9 cellular contexts compared by ENCODE assay signal in the genomic region with DNA sequence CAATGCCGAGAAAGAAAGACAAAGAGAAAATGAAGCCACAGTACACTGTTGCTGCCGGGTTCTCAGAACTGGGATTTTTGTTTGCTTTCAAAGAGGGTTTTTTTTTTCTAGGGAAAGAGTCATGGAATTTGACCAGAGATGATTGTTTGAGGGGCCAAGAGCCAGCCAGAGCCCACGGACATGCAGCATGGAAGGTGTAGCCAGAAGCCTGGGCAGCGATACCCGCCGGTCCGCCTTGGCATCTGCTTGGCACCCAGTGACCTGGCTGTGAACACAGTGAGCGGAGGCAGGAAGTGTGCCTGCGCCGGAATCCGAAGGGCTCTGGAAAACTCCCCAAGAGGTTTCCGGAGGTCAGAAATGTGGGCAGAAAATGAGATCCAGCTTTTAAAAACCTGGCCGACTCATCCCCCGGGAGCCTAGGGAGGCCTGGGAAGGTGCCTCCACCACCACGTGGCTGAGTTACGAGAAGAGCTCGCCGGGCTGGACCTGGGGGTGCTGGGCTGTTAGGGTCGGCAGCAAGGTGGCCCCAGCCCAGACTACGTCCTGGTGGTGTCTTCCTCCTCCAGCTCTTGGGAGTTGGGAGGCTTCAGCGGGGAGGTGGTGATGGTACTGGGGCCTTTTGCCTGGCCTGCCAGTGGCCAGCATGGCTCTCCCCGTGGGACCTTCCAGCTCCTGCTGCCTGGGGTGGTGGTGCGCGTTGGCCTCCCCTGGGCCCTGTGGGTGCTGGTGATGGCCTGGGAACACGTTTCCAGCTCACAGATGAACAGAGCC.
DNase-seq lines count a peak whose midpoint lies in the region; ATAC-seq and TF ChIP-seq lines count a peak whose summit lies in the region.
"Had no signal": no experiment of that assay in that cellular context is flagged by ENCODE, and none has a peak within 500 bp of the region (broad histone marks: within the 10 kb centered on the region; RNA-seq: fewer than 3 reads in every experiment).

No MANE protein-coding gene starts in this region.

- no peaks in the 10 kb centered on the region for H3K27me3 Mint-ChIP-seq in activated naive CD4-positive, alpha-beta T cell treated with anti-CD3 and anti-CD28 coated beads for 36 hours (ENCODE audit: low read depth)

- no TSS peak for BruUV-seq in PC-9 (replicated peaks; lab: Mats Ljungman, UMichigan)

- intact Hi-C loops in thyroid gland (cut with DNase I) (no loop called here), PC-9 (cut with micrococcal nuclease; ENCODE audit: unreplicated experiment) (no loop called here)
- intact Hi-C loops in activated naive CD4-positive, alpha-beta T cell treated with anti-CD3 and anti-CD28 coated beads for 36 hours (cut with micrococcal nuclease): no loop called here

- H3K9me2 ChIP-seq in PC-9 (ENCODE audit: insufficient read depth): no peaks in the 10 kb centered on the region

- H3K4me3 Mint-ChIP-seq in activated naive CD4-positive, alpha-beta T cell treated with anti-CD3 and anti-CD28 coated beads for 36 hours: no peak overlapping the region

- peaks cover 93% of the 10 kb centered on the region for H3K79me2 ChIP-seq in PC-9 (ENCODE audit: low read depth)

- DNase-seq in MG63 (peak; percentile 80), lung (ENCODE audit: low spot score) (no peak), thyroid gland (no peak), NCI-H748 (lab: John Stamatoyannopoulos, UW; ENCODE audit: unreplicated experiment) (no peak), PC-9 (no peak)
- DNase-seq in activated naive CD4-positive, alpha-beta T cell treated with anti-CD3 and anti-CD28 coated beads for 36 hours: no peak

- peaks cover 55 to 57% of the 10 kb centered on the region in 2 donors for H3K4me1 ChIP-seq in duodenal mucosa (ENCODE audit: control insufficient read depth in 1 of 2, insufficient read depth in 2 of 2, low read length in 2 of 2)
- H3K4me1 ChIP-seq in lung (ENCODE audit: control insufficient read depth in 2 of 2, insufficient read depth in 2 of 2, low read length in 2 of 2): peaks cover 13 to 57% of the 10 kb centered on the region in 2 donors
- peaks cover 47 to 90% of the 10 kb centered on the region in 2 donors for H3K4me1 ChIP-seq in thyroid gland
- peaks cover 28% of the 10 kb centered on the region for H3K4me1 ChIP-seq in PC-9 (replicated peaks; ENCODE audit: insufficient read depth)

- WGBS in lung, 2 donors: 49 to 67% methylated on average over 24 to 25 of the region's 25 CpGs
- 37 to 77% methylated on average over 13 to 25 of the region's 25 CpGs for WGBS in thyroid gland, 2 donors

- H3K27ac Mint-ChIP-seq in activated naive CD4-positive, alpha-beta T cell treated with anti-CD3 and anti-CD28 coated beads for 36 hours: no peak overlapping the region

- CTCF ChIA-PET in activated naive CD4-positive, alpha-beta T cell treated with anti-CD3 and anti-CD28 coated beads for 36 hours (lab: Charles Lee): interaction anchor here (0.6 to 1.8 kb wide), 2 partner anchors 83 to 304 kb away, joined by 3 to 7 read pairs; no protein-coding TSS in a partner anchor
- CTCF ChIA-PET in PC-9 (lab: Charles Lee): interaction anchor here (0.6 to 0.7 kb wide), 2 partner anchors 22 to 226 kb away, joined by 3 read pairs; no protein-coding TSS in a partner anchor

- peaks cover 30% of the 10 kb centered on the region for H4K20me1 ChIP-seq in PC-9 (ENCODE audit: insufficient read depth)

- H3K9ac ChIP-seq in duodenal mucosa (ENCODE audit: low read depth in 1 of 2, low read length in 2 of 2): no peak overlapping the region
- H3K9ac ChIP-seq: KMS-11 had no signal

- H3K4me3 ChIP-seq in MG63 (peak overlapping the region; percentile 78), duodenal mucosa (ENCODE audit: low read depth in 1 of 2, low read length in 2 of 2) (no peak overlapping the region), lung (no peak overlapping the region), thyroid gland (replicated peaks in 1 of 3) (peak overlapping the region in 1 of 3 donors; percentile 2), PC-9 (no peak overlapping the region)

- H3K9me3 ChIP-seq in MG63: no peaks in the 10 kb centered on the region
- H3K9me3 ChIP-seq in duodenal mucosa (ENCODE audit: control insufficient read depth in 1 of 2, low read length in 2 of 2): no peaks in the 10 kb centered on the region
- H3K9me3 ChIP-seq in lung (ENCODE audit: control insufficient read depth in 2 of 2, insufficient read depth in 1 of 2, low read length in 1 of 2): no peaks in the 10 kb centered on the region
- no peaks in the 10 kb centered on the region for H3K9me3 ChIP-seq in thyroid gland
- H3K9me3 ChIP-seq in PC-9 (ENCODE audit: insufficient read depth, low read depth): no peaks in the 10 kb centered on the region

- H3K4me2 ChIP-seq in PC-9: no peak overlapping the region
- H3K4me2 ChIP-seq: KMS-11 had no signal

- H3K4me1 Mint-ChIP-seq in activated naive CD4-positive, alpha-beta T cell treated with anti-CD3 and anti-CD28 coated beads for 36 hours (ENCODE audit: low read depth): no peaks in the 10 kb centered on the region

- H3K36me3 Mint-ChIP-seq in activated naive CD4-positive, alpha-beta T cell treated with anti-CD3 and anti-CD28 coated beads for 36 hours (ENCODE audit: low read depth): no peaks in the 10 kb centered on the region

- ATAC-seq in lung (ENCODE audit: insufficient read depth, low FRiP score): no peak
- no peak for ATAC-seq in esophagus mucosa

- peaks cover 25% of the 10 kb centered on the region; the same call in 1 of the 2 replicates for H3F3A ChIP-seq in PC-9 (ENCODE audit: insufficient read depth, low read depth)

- H3K36me3 ChIP-seq in MG63 (peaks cover 97% of the 10 kb centered on the region), duodenal mucosa (ENCODE audit: control insufficient read depth in 1 of 2, insufficient read depth in 2 of 2, low read length in 2 of 2) (peaks cover 6 to 65% of the 10 kb centered on the region in 2 donors), lung (ENCODE audit: control insufficient read depth in 2 of 2, insufficient read depth in 2 of 2, low read length in 2 of 2) (peaks cover 0 to 50% of the 10 kb centered on the region in 2 donors), thyroid gland (peaks cover 0 to 2% of the 10 kb centered on the region in 2 donors), PC-9 (ENCODE audit: low read depth) (no peaks in the 10 kb centered on the region)

- POLR2A ChIA-PET in PC-9 (lab: Charles Lee; ENCODE audit: unreplicated experiment): no interaction called here

- H2AFZ ChIP-seq in PC-9: no peak overlapping the region

- no peak for TF ChIP-seq POLR2A in thyroid gland (IDR thresholded peaks at IDR 0.05)

- peak overlapping the region; percentile 84 for H3K27ac ChIP-seq in duodenal mucosa (ENCODE audit: low read depth, low read length)
- peak overlapping the region; percentile 82 to 91 for H3K27ac ChIP-seq in lung (ENCODE audit: low read depth in 1 of 2, low read length in 1 of 2)
- H3K27ac ChIP-seq in thyroid gland: peak overlapping the region; percentile 56 to 97 (median 97)
- H3K27ac ChIP-seq in PC-9: no peak overlapping the region
- H3K27ac ChIP-seq: KMS-11 had no signal

- no peaks in the 10 kb centered on the region for H3K27me3 ChIP-seq in MG63
- no peaks in the 10 kb centered on the region for H3K27me3 ChIP-seq in duodenal mucosa (ENCODE audit: control insufficient read depth in 1 of 2, insufficient read depth in 2 of 2, low read length in 2 of 2)
- no peaks in the 10 kb centered on the region for H3K27me3 ChIP-seq in lung (ENCODE audit: control insufficient read depth, insufficient read depth)
- no peaks in the 10 kb centered on the region for H3K27me3 ChIP-seq in thyroid gland
- no peaks in the 10 kb centered on the region for H3K27me3 ChIP-seq in PC-9 (ENCODE audit: insufficient read depth, low read depth)

- H3K9me3 Mint-ChIP-seq in activated naive CD4-positive, alpha-beta T cell treated with anti-CD3 and anti-CD28 coated beads for 36 hours: no peaks in the 10 kb centered on the region

- TF ChIP-seq CTCF in lung (IDR thresholded peaks at IDR 0.05; ENCODE audit: control extremely low read depth, extremely low read depth) (no peak), thyroid gland (IDR thresholded peaks at IDR 0.05) (no peak), PC-9 (conservative IDR thresholded peaks at IDR 0.05) (no peak)
